ENCODE assay signal across 19 cellular contexts in genomic region chr14:71734076-71734475, GRCh38.
"Had no signal": no experiment of that assay in that cellular context is flagged by ENCODE, and none has a peak within 500 bp of the region (broad histone marks: within the 10 kb centered on the region; RNA-seq: fewer than 3 reads in every experiment).

No MANE protein-coding gene starts in this region.

- H3K4me3 ChIP-seq: esophagus squamous epithelium, gastrocnemius medialis, left ventricle myocardium inferior had no signal

- H3K27me3 ChIP-seq: esophagus squamous epithelium, gastrocnemius medialis had no signal

- DNase-seq: activated CD4-positive, alpha-beta T cell treated with anti-CD3 and anti-CD28 coated beads, Interleukin-2, amount 50 U/mL, for 4 hours; activated effector memory CD4-positive, alpha-beta T cell treated with anti-CD3 and anti-CD28 coated beads, Interleukin-2, amount 50 U/mL, for 16 hours; activated naive CD4-positive, alpha-beta T cell treated with anti-CD3 and anti-CD28 coated beads, Interleukin-2, amount 10 ng/mL, durations not matched to agents 7 days and 5 days; activated T-cell treated with anti-CD3 and anti-CD28 coated beads, Interleukin-2, amount 50 U/mL, for 48 hours; aorta; cerebellar nuclear complex; effector memory CD8-positive, alpha-beta T cell; esophagus squamous epithelium; gastrocnemius medialis; hypothalamus; left ventricle myocardium inferior; naive thymus-derived CD4-positive, alpha-beta T cell; small intestine; stimulated activated CD4-positive, alpha-beta T cell treated with anti-CD3 and anti-CD28 coated beads, Interleukin-2, amount 100 ng/mL, for 24 hours; stimulated activated naive B cell treated with anti-CD40 and anti-IgM and Interleukin-4, amounts not matched to agents 10 μg/mL and 1 μg/mL and 100 μg/mL, for 72 hours; T-cell had no signal

- H3K4me1 Mint-ChIP-seq: activated naive CD4-positive, alpha-beta T cell treated with anti-CD3 and anti-CD28 coated beads, Interleukin-2, amount 10 ng/mL, durations not matched to agents 7 days and 5 days; T-cell had no signal

- ATAC-seq: effector memory CD8-positive, alpha-beta T cell; gastrocnemius medialis; naive thymus-derived CD4-positive, alpha-beta T cell; sciatic nerve; stimulated activated naive B cell treated with anti-CD40 and anti-IgM and Interleukin-4, amounts not matched to agents 10 μg/mL and 1 μg/mL and 100 μg/mL, for 72 hours; T-cell had no signal

- H3K9me3 ChIP-seq: esophagus squamous epithelium, gastrocnemius medialis, left ventricle myocardium inferior had no signal

- FAIRE-seq: small intestine had no signal

- H3K4me1 ChIP-seq: gastrocnemius medialis had no signal

- H3K27me3 Mint-ChIP-seq: activated naive CD4-positive, alpha-beta T cell treated with anti-CD3 and anti-CD28 coated beads, Interleukin-2, amount 10 ng/mL, durations not matched to agents 7 days and 5 days; effector memory CD8-positive, alpha-beta T cell; naive thymus-derived CD4-positive, alpha-beta T cell; stimulated activated naive B cell treated with anti-CD40 and anti-IgM and Interleukin-4, amounts not matched to agents 10 μg/mL and 1 μg/mL and 100 μg/mL, for 72 hours; T-cell; type B pancreatic cell had no signal

- H3K27ac Mint-ChIP-seq: activated naive CD4-positive, alpha-beta T cell treated with anti-CD3 and anti-CD28 coated beads, Interleukin-2, amount 10 ng/mL, durations not matched to agents 7 days and 5 days; stimulated activated naive B cell treated with anti-CD40 and anti-IgM and Interleukin-4, amounts not matched to agents 10 μg/mL and 1 μg/mL and 100 μg/mL, for 72 hours; T-cell; T-helper 2 cell treated with Interferon-gamma antibody and Interleukin-4, amounts not matched to agents 5 μg/mL and 100 μg/mL, for 36 hours; type B pancreatic cell had no signal

- H3K9me3 Mint-ChIP-seq: activated naive CD4-positive, alpha-beta T cell treated with anti-CD3 and anti-CD28 coated beads, Interleukin-2, amount 10 ng/mL, durations not matched to agents 7 days and 5 days; effector memory CD8-positive, alpha-beta T cell; naive thymus-derived CD4-positive, alpha-beta T cell; stimulated activated naive B cell treated with anti-CD40 and anti-IgM and Interleukin-4, amounts not matched to agents 10 μg/mL and 1 μg/mL and 100 μg/mL, for 72 hours; T-cell; T-helper 2 cell treated with Interferon-gamma antibody and Interleukin-4, amounts not matched to agents 5 μg/mL and 100 μg/mL, for 36 hours; type B pancreatic cell had no signal

- H3K4me3 Mint-ChIP-seq: activated naive CD4-positive, alpha-beta T cell treated with anti-CD3 and anti-CD28 coated beads, Interleukin-2, amount 10 ng/mL, durations not matched to agents 7 days and 5 days; effector memory CD8-positive, alpha-beta T cell; stimulated activated naive B cell treated with anti-CD40 and anti-IgM and Interleukin-4, amounts not matched to agents 10 μg/mL and 1 μg/mL and 100 μg/mL, for 72 hours; T-cell; T-helper 2 cell treated with Interferon-gamma antibody and Interleukin-4, amounts not matched to agents 5 μg/mL and 100 μg/mL, for 36 hours; type B pancreatic cell had no signal

- H3K27ac ChIP-seq: gastrocnemius medialis, left ventricle myocardium inferior had no signal

- H3K36me3 ChIP-seq: gastrocnemius medialis had no signal
